In genomic region chr19:3316659-3317207, GRCh38 we compare ENCODE assay signal across 22 cellular contexts. TPM values are rescaled to one million over a fixed set of nuclear protein-coding genes. Genes with fewer than 3 reads are reported as not detected.
DNase-seq lines count a peak whose midpoint lies in the region; ATAC-seq, FAIRE-seq and TF ChIP-seq lines count a peak whose summit lies in the region.
"Had no signal": no experiment of that assay in that cellular context is flagged by ENCODE, and none has a peak within 500 bp of the region (broad histone marks: within the 10 kb centered on the region; RNA-seq: fewer than 3 reads in every experiment).

No MANE protein-coding gene starts in this region.

- H3K79me1 ChIP-seq in neuronal stem cell (ENCODE audit: low read depth, low read length), result peaks cover 4% of the 10 kb centered on the region

- peaks cover 4% of the 10 kb centered on the region; the same call in 1 of the 2 replicates for H3K27me3 ChIP-seq in H7 (ENCODE audit: control insufficient read depth, insufficient read depth, low read length)
- peaks cover 11 to 24% of the 10 kb centered on the region in 2 experiments; a peak in 4 of 5 replicates for H3K27me3 ChIP-seq in K562 (ENCODE audit: control insufficient read depth in 2 of 2, insufficient read depth in 2 of 2, low read length in 2 of 2)
- H3K27me3 ChIP-seq in neuronal stem cell (ENCODE audit: control insufficient read depth in 3 of 3, insufficient read depth in 3 of 3, low read depth in 1 of 3, low read length in 3 of 3), result peaks cover 0 to 12% (median 0%) of the 10 kb centered on the region in 3 experiments

- ATAC-seq in K562 (no peak), HG03460 (IDR thresholded peaks at IDR 0.05; ENCODE audit: unreplicated experiment) (no peak)
- ATAC-seq: HCT116 had no signal

- POLR2A ChIA-PET in HEK293 (lab: Yijun Ruan, JAX) (no interaction called here), K562 (lab: Yijun Ruan, JAX) (interaction anchor here (0.6 kb wide), 1 partner anchor 180 kb away, joined by 3 read pairs; no protein-coding TSS in a partner anchor)

- H3K9me3 ChIP-seq in HEK293 (ENCODE audit: control insufficient read depth, insufficient read depth, low read depth, low read length) (no peaks in the 10 kb centered on the region), K562 (replicated peaks; ENCODE audit: control insufficient read depth, insufficient read depth, low read depth, low read length) (no peaks in the 10 kb centered on the region), neuronal stem cell (replicated peaks in 1 of 2; ENCODE audit: control insufficient read depth in 2 of 2, insufficient read depth in 1 of 2, low read depth in 1 of 2, low read length in 2 of 2) (no peaks in the 10 kb centered on the region)
- H3K9me3 ChIP-seq: BE2C; BLaER1 treated with 17β-estradiol and CSF1 and Interleukin-3, amounts not matched to agents 10 nM and 100 nM had no signal

- H3K36me3 ChIP-seq in H7 (replicated peaks; ENCODE audit: control insufficient read depth, insufficient read depth, low read length) (no peaks in the 10 kb centered on the region), HEK293 (ENCODE audit: control insufficient read depth in 2 of 2, insufficient read depth in 1 of 2, low read length in 2 of 2) (no peaks in the 10 kb centered on the region), K562 (ENCODE audit: control insufficient read depth, insufficient read depth, low read length) (no peaks in the 10 kb centered on the region), neuronal stem cell (replicated peaks in 1 of 2; ENCODE audit: control insufficient read depth in 2 of 2, insufficient read depth in 2 of 2, low read length in 2 of 2) (no peaks in the 10 kb centered on the region)
- H3K36me3 ChIP-seq: BE2C; BLaER1 treated with 17β-estradiol and CSF1 and Interleukin-3, amounts not matched to agents 10 nM and 100 nM had no signal

- H4K20me1 ChIP-seq in K562 (replicated peaks; ENCODE audit: control insufficient read depth, insufficient read depth, low read length), result peaks cover 7% of the 10 kb centered on the region; the same call in 1 of the 2 replicates

- H3K4me1 ChIP-seq in HEK293 (ENCODE audit: control insufficient read depth, insufficient read depth, low read length) (no peaks in the 10 kb centered on the region), K562 (replicated peaks in 1 of 2; ENCODE audit: control insufficient read depth in 2 of 2, insufficient read depth in 2 of 2, low read length in 2 of 2) (peaks cover 0 to 27% of the 10 kb centered on the region in 2 experiments; a peak in 3 of 5 replicates), neuronal stem cell (ENCODE audit: control insufficient read depth in 2 of 2, insufficient read depth in 1 of 2, low read depth in 1 of 2, low read length in 2 of 2) (no peaks in the 10 kb centered on the region)
- H3K4me1 ChIP-seq: BE2C had no signal

- TF ChIP-seq CTCF in HEK293 (tag by site-specific recombination; IDR thresholded peaks at IDR 0.05) (no peak), K562 (IDR thresholded peaks at IDR 0.05 in 2 of 3, conservative IDR thresholded peaks at IDR 0.05 in 1 of 3; ENCODE audit: insufficient read depth in 2 of 3, low read depth in 1 of 3, low read length in 3 of 3) (no peak)

- H3K14ac ChIP-seq in neuronal stem cell (ENCODE audit: low read length), result no peak overlapping the region

- no peak overlapping the region for H3K27ac ChIP-seq in HEK293 (ENCODE audit: extremely low read depth, low read depth, low read length)
- H3K27ac ChIP-seq in K562 (ENCODE audit: extremely low read depth, low read depth, low read length), result no peak overlapping the region
- no peak overlapping the region for H3K27ac ChIP-seq in neuronal stem cell (replicated peaks; ENCODE audit: low read length)
- H3K27ac ChIP-seq: BLaER1 treated with 17β-estradiol and CSF1 and Interleukin-3, amounts not matched to agents 10 nM and 100 nM had no signal

- H3K4me2 ChIP-seq in K562 (ENCODE audit: insufficient read depth, low read length) (no peak overlapping the region), neuronal stem cell (ENCODE audit: insufficient read depth, low read length, poor library complexity, severe bottlenecking) (no peak overlapping the region)
- H3K4me2 ChIP-seq: BLaER1 treated with 17β-estradiol and CSF1 and Interleukin-3, amounts not matched to agents 10 nM and 100 nM had no signal

- TF ChIP-seq POLR2A in K562 (conservative IDR thresholded peaks at IDR 0.05), result no peak

- TF ChIP-seq EP300 in K562 (IDR thresholded peaks at IDR 0.05; ENCODE audit: low read length), result no peak

- H3K79me2 ChIP-seq in K562 (ENCODE audit: control insufficient read depth, insufficient read depth, low read length), result no peaks in the 10 kb centered on the region

- BruUV-seq in K562 (replicated peaks; lab: Mats Ljungman, UMichigan), result no TSS peak

- 0% methylated on average over 5 of the region's 5 CpGs for WGBS in K562 (ENCODE audit: insufficient coverage, low coverage, missing lambda C conversion rate)
- no CpG with 5 or more reads among the region's 5 CpGs for WGBS in neuronal stem cell (ENCODE audit: extremely low coverage in 2 of 2, insufficient read length in 2 of 2, insufficient replicate concordance in 1 of 2), 2 donors

- no peak for TF ChIP-seq RAD21 in K562 (CRISPR knock-in tag; conservative IDR thresholded peaks at IDR 0.05 in 1 of 2, IDR thresholded peaks at IDR 0.05 in 1 of 2)

- H3K9ac ChIP-seq in K562 (ENCODE audit: insufficient read depth in 1 of 2, low read depth in 2 of 2, low read length in 2 of 2), result no peak overlapping the region
- no peak overlapping the region for H3K9ac ChIP-seq in neuronal stem cell (ENCODE audit: low read depth, low read length, poor library complexity)
- H3K9ac ChIP-seq: BLaER1 treated with 17β-estradiol and CSF1 and Interleukin-3, amounts not matched to agents 10 nM and 100 nM had no signal

- no peak for FAIRE-seq in K562 (lab: Jason Lieb, UNC)
- FAIRE-seq: A204.1, D721Med, GM12891, GM18507 had no signal

- H2AFZ ChIP-seq in K562 (ENCODE audit: low read depth, low read length) (no peak overlapping the region), neuronal stem cell (ENCODE audit: low read length) (no peak overlapping the region)

- no peak overlapping the region for H4K8ac ChIP-seq in neuronal stem cell (ENCODE audit: low read depth, low read length)

- no peak overlapping the region for H3K23ac ChIP-seq in neuronal stem cell (ENCODE audit: low read depth, low read length, poor library complexity)

- H3K4me3 ChIP-seq in H7 (ENCODE audit: insufficient read depth, low read depth, low read length) (no peak overlapping the region), HEK293 (ENCODE audit: low read depth, low read length) (no peak overlapping the region), K562 (no peak overlapping the region), neuronal stem cell (ENCODE audit: low read length in 2 of 2) (no peak overlapping the region)
- H3K4me3 ChIP-seq: BLaER1 treated with 17β-estradiol and CSF1 and Interleukin-3, amounts not matched to agents 10 nM and 100 nM had no signal

- CTCF ChIA-PET in HEK293 (lab: Yijun Ruan, JAX) (interaction anchor here (0.6 to 2.0 kb wide), 5 partner anchors 10 to 228 kb away, joined by 3 to 11 read pairs (median 6); no protein-coding TSS in a partner anchor), K562 (lab: Yijun Ruan, JAX; ENCODE audit: low intra/inter-chr PET ratio) (interaction anchor here (1.1 kb wide), 1 partner anchor 12 kb away, joined by 3 read pairs; no protein-coding TSS in a partner anchor)

- in situ Hi-C loops in K562 (cut with MboI), result no loop called here

- DNase-seq in H7 (peak; percentile 21), K562 (ENCODE audit: extremely low read depth in 1 of 4, low spot score in 3 of 4) (peak in 1 of 4 experiments; percentile 4), neuronal stem cell (ENCODE audit: low spot score) (no peak), Ammon's horn (ENCODE audit: low spot score) (no peak)
- DNase-seq: BE2C; CD4-positive, alpha-beta T cell; CD8-positive, alpha-beta memory T cell; DMS 273 treated with DMSO at 0.1 percent for 48 hours; DMS79; EL; GDM1; GOT3; H9; HFFc6 had no signal

- peak overlapping the region; percentile 87 for H2BK120ac ChIP-seq in neuronal stem cell (ENCODE audit: low read depth, low read length)

- no peak overlapping the region for H4K91ac ChIP-seq in neuronal stem cell (ENCODE audit: low read depth, low read length, poor library complexity)

- no peak overlapping the region for H2BK12ac ChIP-seq in neuronal stem cell (ENCODE audit: low read length)

- no peak overlapping the region for H2BK15ac ChIP-seq in neuronal stem cell (ENCODE audit: low read length)

- no peak overlapping the region for H2AK5ac ChIP-seq in neuronal stem cell (ENCODE audit: low read depth, low read length)

- H3K9me1 ChIP-seq in K562 (ENCODE audit: control insufficient read depth, insufficient read depth, low read length), result no peaks in the 10 kb centered on the region

- intact Hi-C loops in K562 (cut with micrococcal nuclease), result no loop called here

- H2BK5ac ChIP-seq in neuronal stem cell (ENCODE audit: low read length), result no peak overlapping the region

- H3K18ac ChIP-seq in neuronal stem cell (ENCODE audit: low read length), result no peak overlapping the region

- no peak overlapping the region for H3K4ac ChIP-seq in neuronal stem cell (ENCODE audit: low read length)

TF ChIP-seq in HEK293, 187 proteins besides CTCF, POLR2A, EP300 and RAD21 (continues in another document):
- no peak for TF ChIP-seq ZNF341 (tag by site-specific recombination; IDR thresholded peaks at IDR 0.05; ENCODE audit: low read depth)

RNA-seq across cellular contexts. Expression of gene NFIC, which starts 49.6 kb away (rescaled TPM):
- 1.7 and 2.2 TPM in 2 replicates for total RNA-seq in H7 (2014; rRNA removed; shearing (Covaris generic))
- 66.4 and 156 TPM in 2 replicates for total RNA-seq in K562 (2011; cell fraction: chromatin; rRNA removed; ENCODE audit: low replicate concordance)
- total RNA-seq in K562 (2011; cell fraction: nucleolus; rRNA removed), result 56.2 and 56.5 TPM in 2 replicates
- 46.9 and 54.0 TPM in 2 replicates for total RNA-seq in K562 (2011; cell fraction: nucleoplasm; rRNA removed)
- total RNA-seq in K562 (2014; rRNA removed) (14.1 and 15.7 TPM in 2 replicates), K562 (2014; rRNA removed; fragmentation: Illumina TruSeq; extraction: Trizol) (3.0 and 3.7 TPM in 2 replicates), K562 (2015; rRNA removed; fragmentation: Illumina TruSeq; extraction: Trizol) (6.9 and 8.4 TPM in 2 replicates), K562 (2021) (57.3 and 62.1 TPM in 2 replicates)
- polyA plus RNA-seq in K562 (2011; rRNA removed) (2.0 and 2.9 TPM in 2 replicates), K562 (2014; fragmentation: Illumina TruSeq; extraction: Trizol) (17.2 and 26.2 TPM in 2 replicates), K562 (2014; fragmentation: Nextera tagmentation; extraction: Ambion mirVana) (under 1 TPM; 0.71 to 0.99 TPM), K562 (2014; rRNA removed) (14.1 and 15.9 TPM in 2 replicates)
- polyA plus RNA-seq in K562 (2011; cell fraction: cytosol; rRNA removed), result 1.8 and 2.6 TPM in 2 replicates
- 13.2 and 19.2 TPM in 2 replicates for polyA plus RNA-seq in K562 (2011; cell fraction: nucleus; rRNA removed)
- 20.3 and 20.4 TPM in 2 replicates for polyA plus RNA-seq in K562 (2012)
- 4.0 and 4.7 TPM in 2 replicates for polyA minus RNA-seq in K562 (2011; rRNA and poly(A)+ RNA removed)
- 14.5 and 19.9 TPM in 2 replicates for polyA minus RNA-seq in K562 (2011; cell fraction: cytosol; rRNA and poly(A)+ RNA removed)
- polyA minus RNA-seq in K562 (2011; cell fraction: nucleus; rRNA and poly(A)+ RNA removed), result 16.6 and 19.5 TPM in 2 replicates
- polyA plus RNA-seq in neuronal stem cell (2013, experiment 1 of 2), result 4.0 TPM
- polyA plus RNA-seq in neuronal stem cell (2013, experiment 2 of 2), result 4.5 TPM
